Comparison of ENCODE assay signal across 1 cellular context in the genomic region with DNA sequence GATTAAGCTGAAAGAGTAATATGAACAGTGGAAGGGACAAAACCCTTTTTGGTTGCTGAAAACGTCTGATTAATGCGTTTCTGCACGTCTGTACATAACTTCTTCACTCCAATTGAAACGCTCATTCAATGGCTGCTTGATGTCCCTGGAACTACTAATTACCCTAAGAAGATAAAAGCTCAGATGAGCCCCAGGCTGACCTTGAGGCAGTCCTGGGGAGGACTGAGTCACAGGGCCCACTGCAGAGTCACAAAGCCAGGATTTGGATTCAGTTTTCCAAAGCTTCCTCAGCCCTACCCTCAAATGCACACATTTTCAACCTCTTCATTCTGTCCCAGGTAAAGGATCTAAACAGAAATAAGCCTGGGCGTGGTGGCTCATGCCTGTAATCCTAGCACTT.
TF ChIP-seq lines count a peak whose summit lies in the region.

No MANE protein-coding gene starts in this region.

TF ChIP-seq in GM23338, 12 proteins besides CTCF, POLR2A, EP300 and RAD21 (continued from another document):
- TF ChIP-seq ZNF462 (CRISPR knock-in tag; IDR thresholded peaks at IDR 0.05): no peak
- no peak for TF ChIP-seq POLR2AphosphoS5 (IDR thresholded peaks at IDR 0.05; ENCODE audit: low read depth)
- TF ChIP-seq JUNB (IDR thresholded peaks at IDR 0.05; ENCODE audit: unreplicated experiment): no peak
- no peak for TF ChIP-seq REST (IDR thresholded peaks at IDR 0.05; ENCODE audit: unreplicated experiment)
- TF ChIP-seq, protein P1, sequence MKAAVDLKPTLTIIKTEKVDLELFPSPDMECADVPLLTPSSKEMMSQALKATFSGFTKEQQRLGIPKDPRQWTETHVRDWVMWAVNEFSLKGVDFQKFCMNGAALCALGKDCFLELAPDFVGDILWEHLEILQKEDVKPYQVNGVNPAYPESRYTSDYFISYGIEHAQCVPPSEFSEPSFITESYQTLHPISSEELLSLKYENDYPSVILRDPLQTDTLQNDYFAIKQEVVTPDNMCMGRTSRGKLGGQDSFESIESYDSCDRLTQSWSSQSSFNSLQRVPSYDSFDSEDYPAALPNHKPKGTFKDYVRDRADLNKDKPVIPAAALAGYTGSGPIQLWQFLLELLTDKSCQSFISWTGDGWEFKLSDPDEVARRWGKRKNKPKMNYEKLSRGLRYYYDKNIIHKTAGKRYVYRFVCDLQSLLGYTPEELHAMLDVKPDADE (IDR thresholded peaks at IDR 0.05): no peak
- no peak for TF ChIP-seq CREB1 (CRISPR knock-in tag; IDR thresholded peaks at IDR 0.05; ENCODE audit: low read depth)
- TF ChIP-seq EZH2 (IDR thresholded peaks at IDR 0.05; ENCODE audit: low read depth, unreplicated experiment): no peak
- no peak for TF ChIP-seq STAT1 (IDR thresholded peaks at IDR 0.05; ENCODE audit: unreplicated experiment)
- TF ChIP-seq ZNF331 (CRISPR knock-in tag; IDR thresholded peaks at IDR 0.05; ENCODE audit: low read depth): no peak
